ENCODE assay signal across 27 cellular contexts in the genomic region with DNA sequence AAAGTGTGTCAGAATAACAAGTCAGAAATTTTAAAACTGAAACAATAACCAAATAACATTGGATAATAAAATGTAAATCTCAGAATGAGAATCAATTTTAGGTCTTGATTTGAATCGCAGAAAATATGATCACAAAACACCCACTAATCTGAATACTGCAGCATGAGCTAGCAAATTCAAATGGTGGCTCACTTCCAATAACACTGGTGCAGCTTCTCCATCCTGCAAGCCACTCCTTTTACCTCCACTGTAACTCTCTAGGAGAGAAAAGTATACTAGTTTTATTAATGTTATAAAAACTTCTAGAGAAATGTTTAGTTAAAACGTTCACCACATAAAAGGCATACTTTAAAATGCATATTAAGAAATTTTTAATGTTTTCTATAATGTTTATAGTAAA. TPM values are rescaled to one million over a fixed set of nuclear protein-coding genes. Genes with fewer than 3 reads are reported as not detected.
A peak's percentile ranks its signal among the peaks of the same experiment; 100 is the strongest.
DNase-seq lines count a peak whose midpoint lies in the region; ATAC-seq lines count a peak whose summit lies in the region.
"Had no signal": no experiment of that assay in that cellular context is flagged by ENCODE, and none has a peak within 500 bp of the region (broad histone marks: within the 10 kb centered on the region; RNA-seq: fewer than 3 reads in every experiment).

No MANE protein-coding gene starts in this region.

- no peaks in the 10 kb centered on the region for H3K27me3 ChIP-seq in CD4-positive, alpha-beta memory T cell (ENCODE audit: insufficient read depth, low read length)
- H3K27me3 ChIP-seq: BLaER1 treated with 17β-estradiol and CSF1 and Interleukin-3, amounts not matched to agents 10 nM and 100 nM; cardiac muscle cell; dorsolateral prefrontal cortex; heart right ventricle; left lung; testis had no signal

- H3K4me3 Mint-ChIP-seq in CD4-positive, alpha-beta memory T cell = no peak overlapping the region
- H3K4me3 Mint-ChIP-seq: activated CD4-positive, alpha-beta T cell treated with anti-CD3 and anti-CD28 coated beads for 36 hours; activated T-cell treated with anti-CD3 and anti-CD28 coated beads, Interleukin-2, amount 50 U/mL, for 24 hours; mesothelial cell of epicardium; naive thymus-derived CD4-positive, alpha-beta T cell; stimulated activated naive B cell treated with anti-CD40 and anti-IgM and Interleukin-4, amounts not matched to agents 10 μg/mL and 1 μg/mL and 100 μg/mL, for 72 hours had no signal

- H3K36me3 Mint-ChIP-seq in CD4-positive, alpha-beta memory T cell = peaks cover 33 to 35% of the 10 kb centered on the region in 2 donors

- POLR2A ChIA-PET in CD4-positive, alpha-beta memory T cell (lab: Charles Lee; ENCODE audit: partially characterized antibody) = no interaction called here

- peaks cover 13% of the 10 kb centered on the region for H3K36me3 ChIP-seq in CD4-positive, alpha-beta memory T cell (ENCODE audit: insufficient read depth, low read length)
- H3K36me3 ChIP-seq: cardiac muscle cell had no signal

- H3K4me3 ChIP-seq in CD4-positive, alpha-beta memory T cell (ENCODE audit: low read length in 2 of 2) = no peak overlapping the region
- H3K4me3 ChIP-seq: BLaER1 treated with 17β-estradiol and CSF1 and Interleukin-3, amounts not matched to agents 10 nM and 100 nM; cardiac muscle cell; dorsolateral prefrontal cortex; heart right ventricle; left lung; testis had no signal

- CTCF ChIA-PET in CD4-positive, alpha-beta memory T cell (lab: Charles Lee; ENCODE audit: partially characterized antibody) = no interaction called here

- H3K27ac Mint-ChIP-seq in CD4-positive, alpha-beta memory T cell = no peak overlapping the region
- H3K27ac Mint-ChIP-seq: activated CD4-positive, alpha-beta T cell treated with anti-CD3 and anti-CD28 coated beads for 36 hours; activated T-cell treated with anti-CD3 and anti-CD28 coated beads, Interleukin-2, amount 50 U/mL, for 24 hours; mesothelial cell of epicardium; naive thymus-derived CD4-positive, alpha-beta T cell; stimulated activated naive B cell treated with anti-CD40 and anti-IgM and Interleukin-4, amounts not matched to agents 10 μg/mL and 1 μg/mL and 100 μg/mL, for 72 hours had no signal

- H3K27me3 Mint-ChIP-seq in CD4-positive, alpha-beta memory T cell = no peaks in the 10 kb centered on the region
- H3K27me3 Mint-ChIP-seq: activated CD4-positive, alpha-beta T cell treated with anti-CD3 and anti-CD28 coated beads for 36 hours; activated T-cell treated with anti-CD3 and anti-CD28 coated beads, Interleukin-2, amount 50 U/mL, for 24 hours; naive thymus-derived CD4-positive, alpha-beta T cell; stimulated activated naive B cell treated with anti-CD40 and anti-IgM and Interleukin-4, amounts not matched to agents 10 μg/mL and 1 μg/mL and 100 μg/mL, for 72 hours had no signal

- H3K4me1 ChIP-seq in CD4-positive, alpha-beta memory T cell (ENCODE audit: insufficient read depth, low read length) = peaks cover 17% of the 10 kb centered on the region
- H3K4me1 ChIP-seq: testis had no signal

- H3K9me3 Mint-ChIP-seq in CD4-positive, alpha-beta memory T cell = peaks cover 0 to 4% (median 0%) of the 10 kb centered on the region in 8 donors
- H3K9me3 Mint-ChIP-seq: mesothelial cell of epicardium had no signal

- H3K4me1 Mint-ChIP-seq in CD4-positive, alpha-beta memory T cell = peaks cover 26 to 49% (median 39%) of the 10 kb centered on the region in 4 donors

- intact Hi-C loops in Right ventricle myocardium superior (cut with DNase I) (no loop called here), left cardiac atrium (cut with DNase I) (no loop called here), left ventricle myocardium superior (cut with micrococcal nuclease) (no loop called here)
- intact Hi-C loops in CD4-positive, alpha-beta memory T cell (cut with micrococcal nuclease) = no loop called here

- H3K27ac ChIP-seq in CD4-positive, alpha-beta memory T cell (ENCODE audit: low read depth, low read length) = no peak overlapping the region
- H3K27ac ChIP-seq: BLaER1 treated with 17β-estradiol and CSF1 and Interleukin-3, amounts not matched to agents 10 nM and 100 nM; cardiac muscle cell; left lung; testis had no signal

- DNase-seq in Right ventricle myocardium superior (no peak), left cardiac atrium (no peak), amniotic epithelial cell (ENCODE audit: low read depth) (peak; percentile 5), left ventricle myocardium superior (no peak), superior temporal gyrus (ENCODE audit: extremely low spot score) (peak; percentile 46), T-helper 9 cell (no peak)
- no peak for DNase-seq in CD4-positive, alpha-beta memory T cell
- DNase-seq: activated CD4-positive, alpha-beta T cell treated with anti-CD3 and anti-CD28 coated beads for 36 hours; activated gamma-delta T cell treated with Interleukin-2 at 50 U/mL for 16 hours; activated T-cell treated with anti-CD3 and anti-CD28 coated beads, Interleukin-2, amount 50 U/mL, for 24 hours; Calu3; dorsolateral prefrontal cortex; heart right ventricle; left lung; naive thymus-derived CD4-positive, alpha-beta T cell; NCI-H2029 treated with DMSO at 0.1 percent for 48 hours; NCI-H226; NCI-H82; nucleus accumbens; SHP77 treated with DMSO at 0.1 percent for 48 hours; stimulated activated CD4-positive, alpha-beta T cell treated with anti-CD3 and anti-CD28 coated beads, Interleukin-4, amount 100 ng/mL, for 24 hours; stimulated activated naive B cell treated with anti-CD40 and anti-IgM and Interleukin-4, amounts not matched to agents 10 μg/mL and 1 μg/mL and 100 μg/mL, for 72 hours; testis had no signal

- H3K9me3 ChIP-seq in CD4-positive, alpha-beta memory T cell (ENCODE audit: control insufficient read depth in 1 of 2, low read length in 2 of 2) = no peaks in the 10 kb centered on the region
- H3K9me3 ChIP-seq: left lung, testis had no signal

- ATAC-seq in Right ventricle myocardium superior (ENCODE audit: poor library complexity) (peak; percentile 81), left cardiac atrium (no peak), left ventricle myocardium superior (peak; percentile 70), GM21447 (IDR thresholded peaks at IDR 0.05; ENCODE audit: unreplicated experiment) (no peak)
- ATAC-seq: activated CD4-positive, alpha-beta T cell treated with anti-CD3 and anti-CD28 coated beads for 36 hours; left lung; naive thymus-derived CD4-positive, alpha-beta T cell had no signal

RNA-seq across cellular contexts. Expression of gene UBE3A, which starts 30.4 kb away (rescaled TPM):
- total RNA-seq in Right ventricle myocardium superior (92.4 TPM), left cardiac atrium (100 to 1,000 TPM in 1 of 2 donors, 10 to 100 TPM in 1; 91.5 to 105 TPM), left ventricle myocardium superior (103 TPM)
- total RNA-seq in CD4-positive, alpha-beta memory T cell = 100 to 1,000 TPM; 115 to 140 TPM
- 100 to 1,000 TPM; 122 to 127 TPM for polyA plus RNA-seq in CD4-positive, alpha-beta memory T cell

Comparison
In these comparisons a context has a peak if more than half of its experiments do, and no peak if none do; other contexts are left out.
1. ATAC-seq: peak in Right ventricle myocardium superior (single experiment) and left ventricle myocardium superior (single experiment); none in left cardiac atrium (0 of 2) and GM21447 (single experiment).
2. DNase-seq: peak in amniotic epithelial cell (single experiment) and superior temporal gyrus (single experiment); none in Right ventricle myocardium superior (single experiment), left cardiac atrium (single experiment), left ventricle myocardium superior (single experiment), T-helper 9 cell (single experiment) and CD4-positive, alpha-beta memory T cell (0 of 5).